ENCODE assay signal across 22 cellular contexts in the genomic region with DNA sequence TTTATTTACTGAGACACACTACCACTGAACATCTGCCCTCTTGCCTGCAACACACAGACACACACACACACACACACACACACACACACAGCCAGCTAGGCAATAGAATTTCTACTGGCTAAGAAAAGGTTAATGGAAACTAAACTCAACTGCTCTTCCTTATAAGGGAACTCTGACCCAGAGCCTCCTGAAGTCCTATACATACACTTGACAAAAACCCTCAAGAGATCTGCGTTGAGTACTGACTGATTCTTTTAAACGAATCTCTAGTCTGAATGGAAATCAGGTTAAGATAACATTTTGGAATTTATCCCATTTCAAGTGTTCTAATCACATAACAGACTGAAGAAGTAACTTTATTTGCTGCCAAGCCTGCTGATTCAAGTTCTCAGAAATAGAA. TPM values are rescaled to one million over a fixed set of nuclear protein-coding genes. Genes with fewer than 3 reads are reported as not detected.
"Had no signal": no experiment of that assay in that cellular context is flagged by ENCODE, and none has a peak within 500 bp of the region (broad histone marks: within the 10 kb centered on the region; RNA-seq: fewer than 3 reads in every experiment).

No MANE protein-coding gene starts in this region.

- ATAC-seq: activated CD8-positive, alpha-beta T cell treated with anti-CD3 and anti-CD28 coated beads, Interleukin-2, amount 10 ng/mL, durations not matched to agents 7 days and 5 days; T-helper 17 cell had no signal

- H3K4me3 ChIP-seq: PC-9 had no signal

- H3K27ac ChIP-seq: PC-9 had no signal

- DNase-seq: activated CD4-positive, alpha-beta T cell treated with anti-CD3 and anti-CD28 coated beads for 48 hours; activated CD4-positive, alpha-beta T cell treated with anti-CD3 and anti-CD28 coated beads, Interleukin-2, amount 50 U/mL, for 4 hours; activated CD4-positive, CD25-positive, alpha-beta regulatory T cell treated with anti-CD3 and anti-CD28 coated beads, Interleukin-2, amount 50 U/mL, for 72 hours; activated CD8-positive, alpha-beta memory T cell treated with anti-CD3 and anti-CD28 coated beads, Interleukin-2, amount 50 U/mL, for 48 hours; activated CD8-positive, alpha-beta T cell treated with anti-CD3 and anti-CD28 coated beads, Interleukin-2, amount 10 ng/mL, durations not matched to agents 7 days and 5 days; activated effector memory CD4-positive, alpha-beta T cell treated with Interleukin-2 at 50 U/mL for 16 hours; activated naive CD4-positive, alpha-beta T cell; activated T-cell treated with anti-CD3 and anti-CD28 coated beads, Interleukin-2, amount 50 U/mL, for 1 hour; aorta; KG1; NCI-H1048; NCI-H146; NCI-H1930; NCI-H510A treated with DMSO at 0.1 percent for 48 hours; NCI-H69; NK-92 treated with Interleukin-12 subunit alpha and Interleukin-12 subunit beta, amount 100 ng/mL, for 24 hours; PC-9; SIG-M5; T-helper 17 cell; T1000 had no signal

RNA-seq across cellular contexts. Expression of gene TRPM3, which starts 25.9 kb away (rescaled TPM):
- total RNA-seq: activated CD8-positive, alpha-beta T cell treated with anti-CD3 and anti-CD28 coated beads, Interleukin-2, amount 10 ng/mL, durations not matched to agents 7 days and 5 days; activated T-helper 1 cell treated with anti-CD3 and anti-CD28 coated beads, Interleukin-12 subunit alpha, Interleukin-12 subunit beta, Interleukin-2, Interleukin-4 antibody, amounts not matched to agents 30 ng/mL and 10 ng/mL and 1 ng/mL, durations not matched to agents 14 hours and 24 hours and 36 hours; T-helper 17 cell had no signal
- polyA plus RNA-seq: IgD-negative memory B cell had no signal
